In the genomic region with DNA sequence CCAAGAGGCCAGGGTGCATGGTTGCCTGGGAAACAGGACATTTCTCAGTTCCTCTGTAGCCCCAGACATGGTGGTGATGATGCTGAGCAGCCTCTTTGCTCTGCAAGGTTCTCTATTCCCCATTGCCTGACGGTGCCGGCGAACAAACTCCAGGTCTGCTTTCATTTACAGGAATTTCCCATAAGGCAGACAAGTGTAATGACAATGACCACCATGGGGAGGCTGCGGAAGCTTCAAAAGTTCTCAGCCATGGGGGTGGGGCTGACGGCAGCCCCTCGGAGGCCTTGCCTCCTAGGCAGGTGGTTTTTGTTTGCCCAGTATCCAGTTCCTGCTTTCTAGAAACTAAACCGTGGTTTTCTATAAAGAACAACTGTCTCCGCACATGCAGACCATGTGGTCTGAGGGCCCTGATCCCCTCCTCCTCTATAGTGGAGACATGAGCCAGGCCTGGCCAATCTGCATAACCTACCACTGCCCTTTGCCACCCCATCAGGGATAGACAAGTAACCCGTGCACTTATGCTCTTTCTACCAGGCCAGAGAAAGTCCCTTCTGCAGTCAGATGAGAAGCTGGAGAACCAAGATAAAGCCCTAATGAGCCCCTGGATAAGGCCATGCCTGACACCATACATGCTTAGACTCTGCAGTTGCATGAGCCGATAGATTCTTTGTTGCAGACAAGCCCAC, we compare ENCODE assay signal across 1 cellular context.
TF ChIP-seq lines count a peak whose summit lies in the region.

No MANE protein-coding gene starts in this region.

TF ChIP-seq in GM12878, 131 proteins besides CTCF, POLR2A, EP300 and RAD21 (continued from another document and continues in another):
- TF ChIP-seq CEBPZ (IDR thresholded peaks at IDR 0.05; ENCODE audit: low read depth, low read length) (no peak), GATAD2B (conservative IDR thresholded peaks at IDR 0.05; ENCODE audit: low read depth) (no peak; the same call in 1 of the 2 replicates), RFX5 (IDR thresholded peaks at IDR 0.05; ENCODE audit: low read depth, low read length) (no peak), BCLAF1 (IDR thresholded peaks at IDR 0.05) (no peak), SREBF1 (IDR thresholded peaks at IDR 0.05; ENCODE audit: low read length) (no peak), IRF3 (IDR thresholded peaks at IDR 0.05) (no peak), SKIL (IDR thresholded peaks at IDR 0.05; ENCODE audit: low read depth, poor library complexity, severe bottlenecking) (peak; percentile 74), IKZF1 (conservative IDR thresholded peaks at IDR 0.05) (peak; percentile 58), NR2C2 (IDR thresholded peaks at IDR 0.05; ENCODE audit: borderline replicate concordance, control insufficient read depth, insufficient read length, low read depth) (no peak), ZNF207 (IDR thresholded peaks at IDR 0.05; ENCODE audit: borderline replicate concordance) (no peak; the same call in 1 of the 2 replicates), CBX5 (IDR thresholded peaks at IDR 0.05; ENCODE audit: low read depth) (no peak), EED (IDR thresholded peaks at IDR 0.05; ENCODE audit: low read depth) (no peak; the same call in 1 of the 2 replicates), RB1 (IDR thresholded peaks at IDR 0.05; ENCODE audit: borderline replicate concordance) (no peak), TAF1 (IDR thresholded peaks at IDR 0.05; ENCODE audit: borderline replicate concordance, low read depth, low read length) (no peak), FOXK2 (IDR thresholded peaks at IDR 0.05) (no peak), NFXL1 (IDR thresholded peaks at IDR 0.05; ENCODE audit: borderline replicate concordance) (no peak), MEF2B (IDR thresholded peaks at IDR 0.05; ENCODE audit: partially characterized antibody, poor library complexity, severe bottlenecking) (peak; percentile 39), MYB (IDR thresholded peaks at IDR 0.05; ENCODE audit: borderline replicate concordance, low read depth, low read length) (peak; percentile 47; the same call in 1 of the 2 replicates), CREB1 (IDR thresholded peaks at IDR 0.05; ENCODE audit: low read depth) (no peak), SP1 (IDR thresholded peaks at IDR 0.05; ENCODE audit: low read depth, low read length) (peak; percentile 77), HDGF (IDR thresholded peaks at IDR 0.05) (no peak), BHLHE40 (IDR thresholded peaks at IDR 0.05; ENCODE audit: borderline replicate concordance in 1 of 2, low read depth in 2 of 2, low read length in 1 of 2) (peak; percentile 93), ZNF384 (IDR thresholded peaks at IDR 0.05; ENCODE audit: borderline replicate concordance, low read depth, low read length) (no peak), NR2F1 (conservative IDR thresholded peaks at IDR 0.05) (no peak), ZZZ3 (IDR thresholded peaks at IDR 0.05; ENCODE audit: control insufficient read depth, insufficient read length, low read depth) (no peak), NRF1 (conservative IDR thresholded peaks at IDR 0.05; ENCODE audit: low read depth, low read length) (no peak), JUNB (IDR thresholded peaks at IDR 0.05) (no peak), SRF (IDR thresholded peaks at IDR 0.05; ENCODE audit: low read depth in 2 of 2, low read length in 2 of 2) (peak in 1 of 2 experiments; percentile 48; a peak in 1 of 4 replicates), POLR2AphosphoS5 (IDR thresholded peaks at IDR 0.05; ENCODE audit: low read length) (no peak), NBN (IDR thresholded peaks at IDR 0.05) (0 out of 2 replicates have a peak, but pooled peaks have one; percentile 70), USF2 (IDR thresholded peaks at IDR 0.05; ENCODE audit: borderline replicate concordance, low read depth, low read length) (no peak), ASH2L (IDR thresholded peaks at IDR 0.05; ENCODE audit: borderline replicate concordance, low read depth) (peak; percentile 100), HDAC2 (IDR thresholded peaks at IDR 0.05) (no peak), KAT2A (conservative IDR thresholded peaks at IDR 0.05; ENCODE audit: control insufficient read depth, low read depth, low read length) (no peak), RBBP5 (conservative IDR thresholded peaks at IDR 0.05) (peak; percentile 97; the same call in 1 of the 2 replicates), ZSCAN29 (IDR thresholded peaks at IDR 0.05) (no peak), MTA3 (IDR thresholded peaks at IDR 0.05; ENCODE audit: borderline replicate concordance, low read length) (no peak; the same call in 1 of the 2 replicates), IKZF2 (IDR thresholded peaks at IDR 0.05) (peak; percentile 54 to 58), ATF7 (IDR thresholded peaks at IDR 0.05; ENCODE audit: low read depth) (no peak), MYC (IDR thresholded peaks at IDR 0.05; ENCODE audit: insufficient read depth, insufficient read length, insufficient replicate concordance, low read length, severe bottlenecking) (no peak)
- TF ChIP-seq, protein P1, sequence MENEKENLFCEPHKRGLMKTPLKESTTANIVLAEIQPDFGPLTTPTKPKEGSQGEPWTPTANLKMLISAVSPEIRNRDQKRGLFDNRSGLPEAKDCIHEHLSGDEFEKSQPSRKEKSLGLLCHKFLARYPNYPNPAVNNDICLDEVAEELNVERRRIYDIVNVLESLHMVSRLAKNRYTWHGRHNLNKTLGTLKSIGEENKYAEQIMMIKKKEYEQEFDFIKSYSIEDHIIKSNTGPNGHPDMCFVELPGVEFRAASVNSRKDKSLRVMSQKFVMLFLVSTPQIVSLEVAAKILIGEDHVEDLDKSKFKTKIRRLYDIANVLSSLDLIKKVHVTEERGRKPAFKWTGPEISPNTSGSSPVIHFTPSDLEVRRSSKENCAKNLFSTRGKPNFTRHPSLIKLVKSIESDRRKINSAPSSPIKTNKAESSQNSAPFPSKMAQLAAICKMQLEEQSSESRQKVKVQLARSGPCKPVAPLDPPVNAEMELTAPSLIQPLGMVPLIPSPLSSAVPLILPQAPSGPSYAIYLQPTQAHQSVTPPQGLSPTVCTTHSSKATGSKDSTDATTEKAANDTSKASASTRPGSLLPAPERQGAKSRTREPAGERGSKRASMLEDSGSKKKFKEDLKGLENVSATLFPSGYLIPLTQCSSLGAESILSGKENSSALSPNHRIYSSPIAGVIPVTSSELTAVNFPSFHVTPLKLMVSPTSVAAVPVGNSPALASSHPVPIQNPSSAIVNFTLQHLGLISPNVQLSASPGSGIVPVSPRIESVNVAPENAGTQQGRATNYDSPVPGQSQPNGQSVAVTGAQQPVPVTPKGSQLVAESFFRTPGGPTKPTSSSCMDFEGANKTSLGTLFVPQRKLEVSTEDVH (IDR thresholded peaks at IDR 0.05; ENCODE audit: low read depth, partially characterized antibody): no peak
- TF ChIP-seq, protein P2, sequence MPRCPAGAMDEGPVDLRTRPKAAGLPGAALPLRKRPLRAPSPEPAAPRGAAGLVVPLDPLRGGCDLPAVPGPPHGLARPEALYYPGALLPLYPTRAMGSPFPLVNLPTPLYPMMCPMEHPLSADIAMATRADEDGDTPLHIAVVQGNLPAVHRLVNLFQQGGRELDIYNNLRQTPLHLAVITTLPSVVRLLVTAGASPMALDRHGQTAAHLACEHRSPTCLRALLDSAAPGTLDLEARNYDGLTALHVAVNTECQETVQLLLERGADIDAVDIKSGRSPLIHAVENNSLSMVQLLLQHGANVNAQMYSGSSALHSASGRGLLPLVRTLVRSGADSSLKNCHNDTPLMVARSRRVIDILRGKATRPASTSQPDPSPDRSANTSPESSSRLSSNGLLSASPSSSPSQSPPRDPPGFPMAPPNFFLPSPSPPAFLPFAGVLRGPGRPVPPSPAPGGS (IDR thresholded peaks at IDR 0.05; ENCODE audit: borderline replicate concordance, insufficient read depth, low read depth, low read length, poor library complexity, severe bottlenecking): no peak
- TF ChIP-seq, protein P3, sequence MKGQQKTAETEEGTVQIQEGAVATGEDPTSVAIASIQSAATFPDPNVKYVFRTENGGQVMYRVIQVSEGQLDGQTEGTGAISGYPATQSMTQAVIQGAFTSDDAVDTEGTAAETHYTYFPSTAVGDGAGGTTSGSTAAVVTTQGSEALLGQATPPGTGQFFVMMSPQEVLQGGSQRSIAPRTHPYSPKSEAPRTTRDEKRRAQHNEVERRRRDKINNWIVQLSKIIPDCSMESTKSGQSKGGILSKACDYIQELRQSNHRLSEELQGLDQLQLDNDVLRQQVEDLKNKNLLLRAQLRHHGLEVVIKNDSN (IDR thresholded peaks at IDR 0.05; ENCODE audit: borderline replicate concordance, extremely low read length, insufficient read depth, low read depth, low read length): no peak
- TF ChIP-seq, protein P4, sequence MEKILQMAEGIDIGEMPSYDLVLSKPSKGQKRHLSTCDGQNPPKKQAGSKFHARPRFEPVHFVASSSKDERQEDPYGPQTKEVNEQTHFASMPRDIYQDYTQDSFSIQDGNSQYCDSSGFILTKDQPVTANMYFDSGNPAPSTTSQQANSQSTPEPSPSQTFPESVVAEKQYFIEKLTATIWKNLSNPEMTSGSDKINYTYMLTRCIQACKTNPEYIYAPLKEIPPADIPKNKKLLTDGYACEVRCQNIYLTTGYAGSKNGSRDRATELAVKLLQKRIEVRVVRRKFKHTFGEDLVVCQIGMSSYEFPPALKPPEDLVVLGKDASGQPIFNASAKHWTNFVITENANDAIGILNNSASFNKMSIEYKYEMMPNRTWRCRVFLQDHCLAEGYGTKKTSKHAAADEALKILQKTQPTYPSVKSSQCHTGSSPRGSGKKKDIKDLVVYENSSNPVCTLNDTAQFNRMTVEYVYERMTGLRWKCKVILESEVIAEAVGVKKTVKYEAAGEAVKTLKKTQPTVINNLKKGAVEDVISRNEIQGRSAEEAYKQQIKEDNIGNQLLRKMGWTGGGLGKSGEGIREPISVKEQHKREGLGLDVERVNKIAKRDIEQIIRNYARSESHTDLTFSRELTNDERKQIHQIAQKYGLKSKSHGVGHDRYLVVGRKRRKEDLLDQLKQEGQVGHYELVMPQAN (conservative IDR thresholded peaks at IDR 0.05): no peak
